9 cellular contexts compared by ENCODE assay signal in the genomic region with DNA sequence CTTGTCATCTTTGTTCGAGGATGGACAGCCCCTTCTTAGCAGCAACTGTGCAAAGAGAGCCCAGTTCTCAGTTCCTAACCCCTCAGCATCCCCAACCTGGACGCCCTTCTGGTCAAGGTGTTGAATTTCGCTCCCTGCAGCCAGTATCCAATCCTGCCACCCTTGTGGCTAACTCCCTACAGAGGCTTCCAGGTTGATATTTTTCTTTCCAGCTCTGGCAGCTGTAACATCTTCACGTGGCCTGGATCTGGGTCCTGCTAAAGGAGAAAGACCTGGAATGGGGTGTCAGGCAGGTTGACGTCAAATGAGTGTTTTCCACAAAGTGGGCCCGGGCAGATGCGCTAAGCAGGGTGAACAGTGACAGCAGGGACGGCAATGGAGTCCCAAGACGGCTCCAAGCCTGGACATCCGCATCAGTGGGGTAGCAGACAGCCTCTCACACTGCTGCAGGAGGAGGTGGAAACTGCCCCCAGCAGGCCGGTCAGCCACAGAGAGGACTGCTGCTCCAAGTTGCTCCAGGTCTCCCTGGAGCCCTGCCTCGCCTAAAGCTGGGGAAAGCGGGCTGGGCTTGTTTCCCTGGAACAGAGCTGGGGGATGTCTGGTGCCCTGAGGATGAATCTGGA. TPM values are rescaled to one million over a fixed set of nuclear protein-coding genes. Genes with fewer than 3 reads are reported as not detected.
A peak's percentile ranks its signal among the peaks of the same experiment; 100 is the strongest.
DNase-seq lines count a peak whose midpoint lies in the region; ATAC-seq, FAIRE-seq and TF ChIP-seq lines count a peak whose summit lies in the region.
"Had no signal": no experiment of that assay in that cellular context is flagged by ENCODE, and none has a peak within 500 bp of the region (broad histone marks: within the 10 kb centered on the region; RNA-seq: fewer than 3 reads in every experiment).

No MANE protein-coding gene starts in this region.

- CTCF ChIA-PET in activated CD4-positive, alpha-beta T cell treated with anti-CD3 and anti-CD28 coated beads for 36 hours (lab: Charles Lee) = interaction anchor here (0.7 to 1.0 kb wide), 2 partner anchors 34 to 144 kb away, joined by 3 read pairs; no protein-coding TSS in a partner anchor
- CTCF ChIA-PET in HEK293T (lab: Yijun Ruan, JAX) = no interaction called here

- H3K27me3 Mint-ChIP-seq in activated CD4-positive, alpha-beta T cell treated with anti-CD3 and anti-CD28 coated beads for 36 hours = peaks cover 4% of the 10 kb centered on the region
- H3K27me3 Mint-ChIP-seq in activated naive CD8-positive, alpha-beta T cell treated with anti-CD3 and anti-CD28 coated beads for 36 hours = no peaks in the 10 kb centered on the region

- POLR2A ChIA-PET in activated CD4-positive, alpha-beta T cell treated with anti-CD3 and anti-CD28 coated beads for 36 hours (lab: Charles Lee) = no interaction called here
- POLR2A ChIA-PET in HEK293T (lab: Yijun Ruan, JAX) = interaction anchor here (0.5 to 0.7 kb wide), 2 partner anchors 68 to 210 kb away, joined by 3 read pairs; partner anchors contain the start of gene BHLHE23

- H3K27ac ChIP-seq in kidney (ENCODE audit: low read depth in 2 of 2, low read length in 2 of 2) (peak overlapping the region in 1 of 2 donors; percentile 85), thoracic aorta (peak overlapping the region in 1 of 2 donors; percentile 47)

- H3K9me3 ChIP-seq in kidney (ENCODE audit: control insufficient read depth in 1 of 2, low read length in 2 of 2) (no peaks in the 10 kb centered on the region), thoracic aorta (no peaks in the 10 kb centered on the region)

- H3K9ac ChIP-seq in kidney (ENCODE audit: low read length in 2 of 2) = peak overlapping the region; percentile 51 to 71

- no peaks in the 10 kb centered on the region for H3K9me3 Mint-ChIP-seq in activated CD4-positive, alpha-beta T cell treated with anti-CD3 and anti-CD28 coated beads for 36 hours (ENCODE audit: low read depth)
- H3K9me3 Mint-ChIP-seq in activated naive CD8-positive, alpha-beta T cell treated with anti-CD3 and anti-CD28 coated beads for 36 hours = no peaks in the 10 kb centered on the region

- peaks cover 38% of the 10 kb centered on the region for H3K4me1 Mint-ChIP-seq in activated CD4-positive, alpha-beta T cell treated with anti-CD3 and anti-CD28 coated beads for 36 hours
- H3K4me1 Mint-ChIP-seq in activated naive CD8-positive, alpha-beta T cell treated with anti-CD3 and anti-CD28 coated beads for 36 hours = peaks cover 28% of the 10 kb centered on the region

- peaks cover 0 to 24% of the 10 kb centered on the region in 2 donors for H3K4me1 ChIP-seq in kidney (ENCODE audit: control insufficient read depth in 1 of 2, insufficient read depth in 1 of 2, low read depth in 1 of 2, low read length in 2 of 2)
- H3K4me1 ChIP-seq in thoracic aorta (ENCODE audit: control insufficient read depth in 1 of 2, low read depth in 2 of 2) = peaks cover 14 to 32% of the 10 kb centered on the region in 2 donors

- intact Hi-C loops in activated CD4-positive, alpha-beta T cell treated with anti-CD3 and anti-CD28 coated beads for 36 hours (cut with DNase I, micrococcal nuclease) = loop anchor here in 1 of 2 experiments (1.0 to 10.0 kb wide), 12 partner anchors 55 to 1095 kb away; partner anchors contain the start of genes ABHD16B, ADRM1, ARFGAP1 and LSM14B
- intact Hi-C loops in kidney (cut with DNase I) = no loop called here

- ATAC-seq in activated CD4-positive, alpha-beta T cell treated with anti-CD3 and anti-CD28 coated beads for 36 hours = no peak
- ATAC-seq in thoracic aorta (ENCODE audit: insufficient number of reproducible peaks, low FRiP score, low read depth) = no peak
- no peak for ATAC-seq in activated CD4-positive, CD25-positive, alpha-beta regulatory T cell treated with anti-CD3 and anti-CD28 coated beads, Interleukin-2, amount 50 U/mL, for 24 hours
- no peak for ATAC-seq in HG02884 (IDR thresholded peaks at IDR 0.05; ENCODE audit: unreplicated experiment)

- peak overlapping the region; percentile 92 for H3K4me3 Mint-ChIP-seq in activated CD4-positive, alpha-beta T cell treated with anti-CD3 and anti-CD28 coated beads for 36 hours
- H3K4me3 Mint-ChIP-seq in activated naive CD8-positive, alpha-beta T cell treated with anti-CD3 and anti-CD28 coated beads for 36 hours = peak overlapping the region; percentile 70

- FAIRE-seq in kidney (lab: Jason Lieb, UNC) = no peak

- peak overlapping the region; percentile 43 to 69 for H3K4me3 ChIP-seq in kidney (ENCODE audit: low read length in 2 of 2)
- peak overlapping the region; percentile 79 for H3K4me3 ChIP-seq in thoracic aorta

- H3K36me3 Mint-ChIP-seq in activated CD4-positive, alpha-beta T cell treated with anti-CD3 and anti-CD28 coated beads for 36 hours (ENCODE audit: low read depth) = peaks cover 32% of the 10 kb centered on the region
- H3K36me3 Mint-ChIP-seq in activated naive CD8-positive, alpha-beta T cell treated with anti-CD3 and anti-CD28 coated beads for 36 hours = peaks cover 28% of the 10 kb centered on the region

- H3K27me3 ChIP-seq in thoracic aorta (replicated peaks; ENCODE audit: insufficient read depth) = no peaks in the 10 kb centered on the region

- no peak for DNase-seq in activated CD4-positive, alpha-beta T cell treated with anti-CD3 and anti-CD28 coated beads for 36 hours
- no peak for DNase-seq in activated CD4-positive, alpha-beta T cell treated with anti-CD3 and anti-CD28 coated beads, Interleukin-2, amount 50 U/mL, for 48 hours
- no peak for DNase-seq in activated naive CD8-positive, alpha-beta T cell treated with anti-CD3 and anti-CD28 coated beads for 36 hours
- DNase-seq in kidney (peak; percentile 77), thoracic aorta (ENCODE audit: low spot score) (no peak), HEK293T (ENCODE audit: extremely low spot score) (no peak)

- H3K36me3 ChIP-seq in kidney (ENCODE audit: control insufficient read depth in 1 of 2, insufficient read depth in 2 of 2, low read length in 2 of 2) (peaks cover 10 to 12% of the 10 kb centered on the region in 2 donors), thoracic aorta (peaks cover 17% of the 10 kb centered on the region)

- TF ChIP-seq CTCF in kidney (IDR thresholded peaks at IDR 0.05; ENCODE audit: borderline replicate concordance, extremely low read depth, insufficient read depth) (no peak), thoracic aorta (IDR thresholded peaks at IDR 0.05) (no peak)

- H3K27ac Mint-ChIP-seq in activated CD4-positive, alpha-beta T cell treated with anti-CD3 and anti-CD28 coated beads for 36 hours = peak overlapping the region; percentile 82
- H3K27ac Mint-ChIP-seq in activated naive CD8-positive, alpha-beta T cell treated with anti-CD3 and anti-CD28 coated beads for 36 hours = peak overlapping the region; percentile 86

TF ChIP-seq in HEK293T, 16 proteins besides CTCF, POLR2A, EP300 and RAD21:
- TF ChIP-seq ARNT (IDR thresholded peaks at IDR 0.05) = no peak
- no peak for TF ChIP-seq L3MBTL2 (conservative IDR thresholded peaks at IDR 0.05)
- TF ChIP-seq BHLHE40 (IDR thresholded peaks at IDR 0.05; ENCODE audit: borderline replicate concordance) = no peak
- no peak for TF ChIP-seq FOXK2 (IDR thresholded peaks at IDR 0.05)
- TF ChIP-seq LEF1 (IDR thresholded peaks at IDR 0.05; ENCODE audit: borderline replicate concordance) = no peak
- no peak for TF ChIP-seq ELF4 (IDR thresholded peaks at IDR 0.05)
- no peak for TF ChIP-seq ZNF384 (IDR thresholded peaks at IDR 0.05)
- TF ChIP-seq NFRKB (IDR thresholded peaks at IDR 0.05) = no peak
- TF ChIP-seq FOXM1 (IDR thresholded peaks at IDR 0.05; ENCODE audit: borderline replicate concordance) = no peak
- TF ChIP-seq, protein P1, sequence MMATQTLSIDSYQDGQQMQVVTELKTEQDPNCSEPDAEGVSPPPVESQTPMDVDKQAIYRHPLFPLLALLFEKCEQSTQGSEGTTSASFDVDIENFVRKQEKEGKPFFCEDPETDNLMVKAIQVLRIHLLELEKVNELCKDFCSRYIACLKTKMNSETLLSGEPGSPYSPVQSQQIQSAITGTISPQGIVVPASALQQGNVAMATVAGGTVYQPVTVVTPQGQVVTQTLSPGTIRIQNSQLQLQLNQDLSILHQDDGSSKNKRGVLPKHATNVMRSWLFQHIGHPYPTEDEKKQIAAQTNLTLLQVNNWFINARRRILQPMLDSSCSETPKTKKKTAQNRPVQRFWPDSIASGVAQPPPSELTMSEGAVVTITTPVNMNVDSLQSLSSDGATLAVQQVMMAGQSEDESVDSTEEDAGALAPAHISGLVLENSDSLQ (IDR thresholded peaks at IDR 0.05) = no peak
- no peak for TF ChIP-seq SUZ12 (IDR thresholded peaks at IDR 0.05)
- no peak for TF ChIP-seq TARDBP (IDR thresholded peaks at IDR 0.05)
- TF ChIP-seq CTBP1 (IDR thresholded peaks at IDR 0.05; ENCODE audit: borderline replicate concordance) = no peak
- no peak for TF ChIP-seq SP1 (IDR thresholded peaks at IDR 0.05)
- TF ChIP-seq FOXA1 (IDR thresholded peaks at IDR 0.05) = no peak
- no peak for TF ChIP-seq HDGF (IDR thresholded peaks at IDR 0.05; ENCODE audit: borderline replicate concordance)

RNA-seq across cellular contexts. Expression of gene YTHDF1, which starts 1.0 kb away (rescaled TPM):
- 10 to 100 TPM; 32.2 to 32.6 TPM for total RNA-seq in activated CD4-positive, alpha-beta T cell treated with anti-CD3 and anti-CD28 coated beads for 36 hours
- total RNA-seq in activated naive CD8-positive, alpha-beta T cell treated with anti-CD3 and anti-CD28 coated beads for 36 hours = 10 to 100 TPM; 47.4 to 48.3 TPM
- total RNA-seq in kidney (43.1 TPM), thoracic aorta (10 to 100 TPM; 21.8 to 31.8 TPM)
- polyA plus RNA-seq in kidney (ENCODE audit: insufficient read depth, low read depth, low replicate concordance) = 21.9 TPM

RNA-seq across cellular contexts. Expression of gene BIRC7, which starts 18.7 kb away (rescaled TPM):
- total RNA-seq in activated CD4-positive, alpha-beta T cell treated with anti-CD3 and anti-CD28 coated beads for 36 hours = under 1 TPM in 1 of 2 experiments, not detected in 1; 0.14 TPM
- total RNA-seq in activated naive CD8-positive, alpha-beta T cell treated with anti-CD3 and anti-CD28 coated beads for 36 hours = under 1 TPM; 0.23 to 0.34 TPM
- 4.0 TPM for total RNA-seq in kidney
- polyA plus RNA-seq in kidney (ENCODE audit: insufficient read depth, low read depth, low replicate concordance) = 0.30 TPM
- not detected for total RNA-seq in thoracic aorta

RNA-seq across cellular contexts. Expression of gene NKAIN4, which starts 37.3 kb away (rescaled TPM):
- not detected for total RNA-seq in activated CD4-positive, alpha-beta T cell treated with anti-CD3 and anti-CD28 coated beads for 36 hours
- not detected for total RNA-seq in activated naive CD8-positive, alpha-beta T cell treated with anti-CD3 and anti-CD28 coated beads for 36 hours
- total RNA-seq in kidney (29.7 TPM), thoracic aorta (not detected)
- 107 TPM for polyA plus RNA-seq in kidney (ENCODE audit: insufficient read depth, low read depth, low replicate concordance)
- total RNA-seq: NCI-H460 had no signal

RNA-seq across cellular contexts. Expression of gene ARFGAP1, which starts 55.7 kb away (rescaled TPM):
- 10 to 100 TPM; 73.4 to 77.6 TPM for total RNA-seq in activated CD4-positive, alpha-beta T cell treated with anti-CD3 and anti-CD28 coated beads for 36 hours
- total RNA-seq in activated naive CD8-positive, alpha-beta T cell treated with anti-CD3 and anti-CD28 coated beads for 36 hours = 10 to 100 TPM; 62.5 to 66.6 TPM
- total RNA-seq in kidney = 84.3 TPM
- 40.4 TPM for polyA plus RNA-seq in kidney (ENCODE audit: insufficient read depth, low read depth, low replicate concordance)
- total RNA-seq in thoracic aorta = 100 to 1,000 TPM; 110 to 119 TPM

Comparison
In these comparisons a context has a peak if more than half of its experiments do, and no peak if none do; other contexts are left out.
1. RNA of gene NKAIN4, which starts 37.3 kb away (total RNA-seq): 29.7 TPM in kidney (single experiment); not detected in activated CD4-positive, alpha-beta T cell treated with anti-CD3 and anti-CD28 coated beads for 36 hours, not detected in activated naive CD8-positive, alpha-beta T cell treated with anti-CD3 and anti-CD28 coated beads for 36 hours and not detected in thoracic aorta; every median in the first group is over 10 times any median in the second.